In genomic region chr13:45446181-45446580, GRCh38 we compare ENCODE assay signal across 16 cellular contexts. TPM values are rescaled to one million over a fixed set of nuclear protein-coding genes. Genes with fewer than 3 reads are reported as not detected.
DNase-seq lines count a peak whose midpoint lies in the region; ATAC-seq and TF ChIP-seq lines count a peak whose summit lies in the region.
"Had no signal": no experiment of that assay in that cellular context is flagged by ENCODE, and none has a peak within 500 bp of the region (broad histone marks: within the 10 kb centered on the region; RNA-seq: fewer than 3 reads in every experiment).

No MANE protein-coding gene starts in this region.

- H3K4me3 Mint-ChIP-seq in HFFc6 = no peak overlapping the region
- H3K4me3 Mint-ChIP-seq in T-cell = no peak overlapping the region
- H3K4me3 Mint-ChIP-seq: activated CD8-positive, alpha-beta T cell treated with anti-CD3 and anti-CD28 coated beads for 36 hours; CD4-positive, alpha-beta memory T cell had no signal

- H3K27ac ChIP-seq in foreskin keratinocyte (no peak overlapping the region), ascending aorta (no peak overlapping the region)
- H3K27ac ChIP-seq: A549, left lung, thyroid gland had no signal

- H3K27me3 Mint-ChIP-seq in HFFc6 (ENCODE audit: insufficient read depth) (peaks cover 14% of the 10 kb centered on the region), T-cell (no peaks in the 10 kb centered on the region)
- H3K27me3 Mint-ChIP-seq: activated CD8-positive, alpha-beta T cell treated with anti-CD3 and anti-CD28 coated beads for 36 hours had no signal

- intact Hi-C loops in ascending aorta (cut with DNase I) = no loop called here

- ATAC-seq in foreskin keratinocyte (peak; percentile 76), T-cell (replicated peaks in 1 of 4) (no peak), HG03354 (IDR thresholded peaks at IDR 0.05; ENCODE audit: poor library complexity, severe bottlenecking, unreplicated experiment) (no peak)
- ATAC-seq: A549; activated CD8-positive, alpha-beta T cell treated with anti-CD3 and anti-CD28 coated beads for 36 hours; left lung had no signal

- CTCF ChIA-PET in T-cell (lab: Charles Lee) = no interaction called here

- H3K4me1 Mint-ChIP-seq in HFFc6 (ENCODE audit: low read depth) (peaks cover 21% of the 10 kb centered on the region), T-cell (peaks cover 9% of the 10 kb centered on the region in 3 donors)

- no peak overlapping the region; the same call in 1 of the 2 replicates for H3K27ac Mint-ChIP-seq in HFFc6
- no peak overlapping the region for H3K27ac Mint-ChIP-seq in T-cell
- H3K27ac Mint-ChIP-seq: activated CD8-positive, alpha-beta T cell treated with anti-CD3 and anti-CD28 coated beads for 36 hours; CD4-positive, alpha-beta memory T cell had no signal

- no peaks in the 10 kb centered on the region for H3K9me3 Mint-ChIP-seq in HFFc6
- H3K9me3 Mint-ChIP-seq in T-cell = no peaks in the 10 kb centered on the region
- H3K9me3 Mint-ChIP-seq: activated CD8-positive, alpha-beta T cell treated with anti-CD3 and anti-CD28 coated beads for 36 hours; CD4-positive, alpha-beta memory T cell had no signal

- no peaks in the 10 kb centered on the region for H3K27me3 ChIP-seq in foreskin keratinocyte
- H3K27me3 ChIP-seq in ascending aorta = no peaks in the 10 kb centered on the region
- H3K27me3 ChIP-seq: left lung, thyroid gland had no signal

- POLR2A ChIA-PET in T-cell (lab: Charles Lee) = no interaction called here

- H3K4me3 ChIP-seq in ascending aorta = no peak overlapping the region
- H3K4me3 ChIP-seq: A549, left lung, thyroid gland had no signal

- H3K36me3 Mint-ChIP-seq in HFFc6 (ENCODE audit: low read depth) (no peaks in the 10 kb centered on the region), T-cell (no peaks in the 10 kb centered on the region)
- H3K36me3 Mint-ChIP-seq: CD4-positive, alpha-beta memory T cell had no signal

- no peaks in the 10 kb centered on the region for H3K9me3 ChIP-seq in ascending aorta
- H3K9me3 ChIP-seq: A549, left lung, thyroid gland had no signal

- H3K4me1 ChIP-seq in foreskin keratinocyte (peaks cover 8% of the 10 kb centered on the region), ascending aorta (no peaks in the 10 kb centered on the region)

- TF ChIP-seq CTCF in HFFc6 (IDR thresholded peaks at IDR 0.05) = no peak
- TF ChIP-seq CTCF in foreskin keratinocyte (conservative IDR thresholded peaks at IDR 0.05) = no peak
- no peak for TF ChIP-seq CTCF in ascending aorta (IDR thresholded peaks at IDR 0.05)

- DNase-seq in A172 (ENCODE audit: low spot score) (peak; percentile 86), HFFc6 (peak; percentile 76), astrocyte of the hippocampus (ENCODE audit: low read depth, low spot score) (peak; percentile 42), foreskin keratinocyte (peak in 1 of 2 donors; percentile 86), T-cell (no peak), GF-D8 (lab: John Stamatoyannopoulos, UW) (no peak), ascending aorta (ENCODE audit: low spot score in 2 of 2) (no peak)
- DNase-seq: activated CD8-positive, alpha-beta T cell treated with anti-CD3 and anti-CD28 coated beads for 36 hours; CD4-positive, alpha-beta memory T cell; left lung; NCI-H1694; NCI-H510A treated with DMSO at 0.1 percent for 48 hours; occipital lobe; thyroid gland had no signal

- H3K36me3 ChIP-seq in ascending aorta = no peaks in the 10 kb centered on the region
- H3K36me3 ChIP-seq: left lung, thyroid gland had no signal

RNA-seq across cellular contexts. Expression of gene COG3, which starts 18.6 kb away (rescaled TPM):
- total RNA-seq in A172 (2014; rRNA removed; shearing (Covaris generic)) = 13.7 and 16.9 TPM in 2 replicates
- 10 to 100 TPM; 17.5 to 22.2 (median 20.7) TPM for total RNA-seq in HFFc6 (2021; fragmentation: NEBNext Ultra II Directional; extraction: Animal tissue kit (Norgen Biotek cat#: 25700))
- total RNA-seq in foreskin keratinocyte (21.7 and 25.7 TPM in 2 replicates), T-cell (10 to 100 TPM; 40.0 to 47.0 (median 42.3) TPM), ascending aorta (5.7 TPM)
- 11.6 and 12.1 TPM in 2 replicates for polyA plus RNA-seq in foreskin keratinocyte

RNA-seq across cellular contexts. Expression of gene SLC25A30, which starts 28.0 kb away (rescaled TPM):
- 3.1 and 5.0 TPM in 2 replicates for total RNA-seq in A172 (2014; rRNA removed; shearing (Covaris generic))
- 10 to 100 TPM; 16.5 to 27.2 (median 18.8) TPM for total RNA-seq in HFFc6 (2021; fragmentation: NEBNext Ultra II Directional; extraction: Animal tissue kit (Norgen Biotek cat#: 25700))
- total RNA-seq in foreskin keratinocyte (23.0 and 25.3 TPM in 2 replicates), T-cell (10 to 100 TPM; 19.5 to 25.9 (median 24.2) TPM), ascending aorta (1.9 TPM)
- 6.5 and 9.0 TPM in 2 replicates for polyA plus RNA-seq in foreskin keratinocyte

Comparison
In these comparisons a context has a peak if more than half of its experiments do, and no peak if none do; other contexts are left out.
1. DNase-seq: peak in A172 (single experiment), HFFc6 (single experiment) and astrocyte of the hippocampus (single experiment); none in T-cell (0 of 34), GF-D8 (single experiment) and ascending aorta (0 of 2).